Comparison of ENCODE assay signal across 30 cellular contexts in the genomic region with DNA sequence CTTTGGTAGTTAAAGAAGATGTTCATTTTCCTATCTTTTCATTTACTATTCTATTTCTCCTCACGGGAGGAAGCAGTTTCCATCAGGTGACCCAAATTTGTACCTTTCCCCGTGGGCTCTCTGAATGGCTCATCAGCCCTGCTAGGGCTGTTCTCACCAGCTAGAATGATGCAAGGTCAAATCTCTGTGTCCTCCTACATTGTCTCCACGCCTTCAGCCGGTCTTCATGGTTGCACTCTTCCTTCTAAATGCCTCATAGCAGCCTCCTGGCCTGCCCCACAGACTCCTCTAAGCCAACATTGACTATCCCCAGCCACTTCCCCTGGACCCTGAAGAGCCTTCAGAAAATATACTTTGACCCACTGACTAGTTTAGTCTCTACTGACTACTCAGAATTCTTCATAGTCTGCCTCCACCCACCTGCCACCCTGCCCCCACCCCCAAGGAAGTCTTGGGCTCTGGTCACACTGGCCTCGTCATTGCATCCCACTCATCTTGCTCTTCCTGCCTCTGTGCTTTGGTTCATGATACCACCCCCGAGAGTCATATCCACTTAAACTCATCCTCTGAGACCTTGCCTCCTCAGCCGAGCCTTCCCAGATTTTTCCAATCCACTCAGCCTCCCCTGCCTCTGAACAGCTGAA. TPM values are rescaled to one million over a fixed set of nuclear protein-coding genes. Genes with fewer than 3 reads are reported as not detected.
DNase-seq lines count a peak whose midpoint lies in the region; ATAC-seq, FAIRE-seq and TF ChIP-seq lines count a peak whose summit lies in the region.
"Had no signal": no experiment of that assay in that cellular context is flagged by ENCODE, and none has a peak within 500 bp of the region (broad histone marks: within the 10 kb centered on the region; RNA-seq: fewer than 3 reads in every experiment).

No MANE protein-coding gene starts in this region.

- no peak overlapping the region for H3K27ac Mint-ChIP-seq in WTC11
- peak overlapping the region in 1 of 2 donors; percentile 38 for H3K27ac Mint-ChIP-seq in stimulated activated naive CD8-positive, alpha-beta T cell treated with anti-CD3 and anti-CD28 coated beads, Interleukin-15, amount 100 ng/mL, for 72 hours
- H3K27ac Mint-ChIP-seq: stimulated activated naive B cell treated with anti-CD40 and anti-IgM and Interleukin-4, amounts not matched to agents 10 μg/mL and 1 μg/mL and 100 μg/mL, for 72 hours had no signal

- H2BK120ac ChIP-seq in H1 (replicated peaks; ENCODE audit: low read depth, low read length), result no peak overlapping the region

- H2BK5ac ChIP-seq in H1 (ENCODE audit: low read depth, low read length), result no peak overlapping the region

- no peak overlapping the region for H2BK20ac ChIP-seq in H1 (ENCODE audit: low read length)

- H3K4me2 ChIP-seq in H1 (ENCODE audit: insufficient read depth in 1 of 2, low read depth in 2 of 2, low read length in 2 of 2), result no peak overlapping the region
- H3K4me2 ChIP-seq: hepatocyte had no signal

- no peak overlapping the region for H2BK12ac ChIP-seq in H1 (ENCODE audit: low read depth, low read length)

- no peak overlapping the region for H3K14ac ChIP-seq in H1 (ENCODE audit: insufficient read length)

- H3K56ac ChIP-seq in H1 (replicated peaks; ENCODE audit: insufficient read length, low read depth, low read length), result no peak overlapping the region

- H3K36me3 ChIP-seq in H1 (ENCODE audit: control insufficient read depth in 2 of 4, insufficient read depth in 4 of 4, low read length in 3 of 4), result no peaks in the 10 kb centered on the region
- no peaks in the 10 kb centered on the region for H3K36me3 ChIP-seq in uterus
- H3K36me3 ChIP-seq: BLaER1 treated with 17β-estradiol and CSF1 and Interleukin-3, amounts not matched to agents 10 nM and 100 nM; colonic mucosa; esophagus muscularis mucosa; left ventricle myocardium inferior; thoracic aorta had no signal

- no peak for FAIRE-seq in H1 (lab: Jason Lieb, UNC)
- FAIRE-seq: bronchial epithelial cell, D721Med, frontal cortex, GM12878, small intestine had no signal

- no peaks in the 10 kb centered on the region for H3K36me3 Mint-ChIP-seq in WTC11
- H3K36me3 Mint-ChIP-seq: naive B cell; stimulated activated naive B cell treated with anti-CD40 and anti-IgM and Interleukin-4, amounts not matched to agents 10 μg/mL and 1 μg/mL and 100 μg/mL, for 72 hours had no signal

- H3K27ac ChIP-seq in H1 (ENCODE audit: low read depth, low read length) (no peak overlapping the region), uterus (no peak overlapping the region)
- H3K27ac ChIP-seq: BLaER1 treated with 17β-estradiol and CSF1 and Interleukin-3, amounts not matched to agents 10 nM and 100 nM; colonic mucosa; esophagus muscularis mucosa; hepatocyte; left ventricle myocardium inferior; thoracic aorta had no signal

- H3K27me3 ChIP-seq in H1 (replicated peaks in 1 of 4; ENCODE audit: control insufficient read depth in 3 of 4, extremely low read depth in 1 of 4, insufficient read depth in 3 of 4, low read length in 3 of 4) (no peaks in the 10 kb centered on the region), uterus (no peaks in the 10 kb centered on the region)
- H3K27me3 ChIP-seq: BLaER1 treated with 17β-estradiol and CSF1 and Interleukin-3, amounts not matched to agents 10 nM and 100 nM; colonic mucosa; esophagus muscularis mucosa had no signal

- TF ChIP-seq RAD21 in H1 (IDR thresholded peaks at IDR 0.05 in 1 of 2, conservative IDR thresholded peaks at IDR 0.05 in 1 of 2; ENCODE audit: low read depth in 2 of 2, low read length in 2 of 2), result no peak

- CTCF ChIA-PET in WTC11 (lab: Charles Lee) (interaction anchor here (1.1 kb wide), 1 partner anchor 49 kb away, joined by 3 read pairs; the partner anchor contains the start of gene MAPKAPK3), H1 (lab: Charles Lee; ENCODE audit: partially characterized antibody) (interaction anchor here (0.7 to 63.8 kb wide), 2 partner anchors 9 to 44 kb away, joined by 3 to 1262 read pairs; partner anchors contain the start of genes CISH and MAPKAPK3)

- 93% methylated on average over 7 of the region's 7 CpGs; no CpG with 5 or more reads in 1 of the 2 experiments for WGBS in H1 (ENCODE audit: extremely low coverage in 1 of 2, insufficient coverage in 1 of 2, insufficient read length in 1 of 2, insufficient replicate concordance in 2 of 2, low coverage in 1 of 2, low lambda C conversion rate in 2 of 2, missing lambda C conversion rate in 1 of 2), 2 experiments

- H3K4me3 Mint-ChIP-seq in WTC11, result no peak overlapping the region
- peak overlapping the region in 1 of 2 donors; percentile 41 for H3K4me3 Mint-ChIP-seq in stimulated activated naive CD8-positive, alpha-beta T cell treated with anti-CD3 and anti-CD28 coated beads, Interleukin-15, amount 100 ng/mL, for 72 hours
- H3K4me3 Mint-ChIP-seq: stimulated activated naive B cell treated with anti-CD40 and anti-IgM and Interleukin-4, amounts not matched to agents 10 μg/mL and 1 μg/mL and 100 μg/mL, for 72 hours had no signal

- no peak overlapping the region for H2BK15ac ChIP-seq in H1 (ENCODE audit: low read length)

- H3K4me3 ChIP-seq in H1 (ENCODE audit: extremely low read depth in 1 of 4, insufficient read depth in 2 of 4, low read depth in 3 of 4, low read length in 4 of 4) (no peak overlapping the region), uterus (no peak overlapping the region)
- H3K4me3 ChIP-seq: BLaER1 treated with 17β-estradiol and CSF1 and Interleukin-3, amounts not matched to agents 10 nM and 100 nM; colonic mucosa; esophagus muscularis mucosa; GM12878; hepatocyte; left ventricle myocardium inferior; thoracic aorta had no signal

- ATAC-seq in WTC11 (no peak), GM21360 (IDR thresholded peaks at IDR 0.05; ENCODE audit: unreplicated experiment) (no peak)
- ATAC-seq in stimulated activated naive CD8-positive, alpha-beta T cell treated with anti-CD3 and anti-CD28 coated beads, Interleukin-15, amount 100 ng/mL, for 72 hours, result peak; percentile 58
- ATAC-seq: GM12878, SK-N-SH treated with all-trans-retinoic acid at 6 μM for 48 hours had no signal

- no peak overlapping the region; the same call in 1 of the 2 replicates for H4K8ac ChIP-seq in H1 (ENCODE audit: extremely low read depth, insufficient read depth, low read length)

- no peaks in the 10 kb centered on the region for H3K79me1 ChIP-seq in H1 (ENCODE audit: low read depth, low read length)

- H4K20me1 ChIP-seq in H1 (replicated peaks in 1 of 2; ENCODE audit: control insufficient read depth in 1 of 2, insufficient read depth in 2 of 2, low read length in 2 of 2), result no peaks in the 10 kb centered on the region

- H3K9ac ChIP-seq in H1 (replicated peaks in 1 of 4; ENCODE audit: extremely low read depth in 1 of 4, low read depth in 3 of 4, low read length in 3 of 4), result no peak overlapping the region
- H3K9ac ChIP-seq: BLaER1 treated with 17β-estradiol and CSF1 and Interleukin-3, amounts not matched to agents 10 nM and 100 nM had no signal

- H3K23ac ChIP-seq in H1 (ENCODE audit: insufficient read length), result no peak overlapping the region

- no peaks in the 10 kb centered on the region for H3K9me3 Mint-ChIP-seq in WTC11
- H3K9me3 Mint-ChIP-seq in stimulated activated naive CD8-positive, alpha-beta T cell treated with anti-CD3 and anti-CD28 coated beads, Interleukin-15, amount 100 ng/mL, for 72 hours, result no peaks in the 10 kb centered on the region
- H3K9me3 Mint-ChIP-seq: naive B cell; stimulated activated naive B cell treated with anti-CD40 and anti-IgM and Interleukin-4, amounts not matched to agents 10 μg/mL and 1 μg/mL and 100 μg/mL, for 72 hours had no signal

- peak overlapping the region; percentile 35 for H4K91ac ChIP-seq in H1 (replicated peaks; ENCODE audit: insufficient read length, low read length)

- H3K4me1 ChIP-seq in H1 (replicated peaks in 1 of 4; ENCODE audit: control insufficient read depth in 3 of 4, insufficient read depth in 4 of 4, low read length in 3 of 4) (peaks cover 0 to 3% (median 0%) of the 10 kb centered on the region in 4 experiments; a peak in 1 of 7 replicates), uterus (no peaks in the 10 kb centered on the region)
- H3K4me1 ChIP-seq: colonic mucosa, esophagus muscularis mucosa, left ventricle myocardium inferior had no signal

- H3K4me1 Mint-ChIP-seq in WTC11, result peaks cover 10% of the 10 kb centered on the region
- H3K4me1 Mint-ChIP-seq in stimulated activated naive CD8-positive, alpha-beta T cell treated with anti-CD3 and anti-CD28 coated beads, Interleukin-15, amount 100 ng/mL, for 72 hours, result peaks cover 32% of the 10 kb centered on the region

- TF ChIP-seq EP300 in H1 (IDR thresholded peaks at IDR 0.05; ENCODE audit: borderline replicate concordance in 1 of 2, low read depth in 2 of 2, low read length in 2 of 2), result no peak

- no peak overlapping the region for H3K18ac ChIP-seq in H1 (ENCODE audit: extremely low read depth, low read length)

- TF ChIP-seq CTCF in WTC11 (IDR thresholded peaks at IDR 0.05), result no peak
- no peak for TF ChIP-seq CTCF in H1 (IDR thresholded peaks at IDR 0.05; ENCODE audit: control extremely low read depth in 1 of 3, insufficient read depth in 1 of 3, low read depth in 1 of 3, low read length in 3 of 3)
- TF ChIP-seq CTCF in uterus (IDR thresholded peaks at IDR 0.05), result no peak

- 0 out of 2 replicates have a peak, but pooled peaks cover 2% of the 10 kb centered on the region for H3K27me3 Mint-ChIP-seq in WTC11 (ENCODE audit: low read depth)
- H3K27me3 Mint-ChIP-seq in stimulated activated naive CD8-positive, alpha-beta T cell treated with anti-CD3 and anti-CD28 coated beads, Interleukin-15, amount 100 ng/mL, for 72 hours, result peaks cover 13% of the 10 kb centered on the region

- intact Hi-C loops in uterus (cut with DNase I; ENCODE audit: low total_unique reads), result no loop called here

- H3K79me2 ChIP-seq in H1 (ENCODE audit: control insufficient read depth in 1 of 2, insufficient read depth in 2 of 2, low read length in 2 of 2), result no peaks in the 10 kb centered on the region
- H3K79me2 ChIP-seq: hepatocyte had no signal

- H3K23me2 ChIP-seq in H1 (ENCODE audit: low read depth, low read length), result no peaks in the 10 kb centered on the region

- no peak overlapping the region for H3K4ac ChIP-seq in H1 (replicated peaks; ENCODE audit: insufficient read length, low read depth, low read length)

- DNase-seq in activated effector memory CD4-positive, alpha-beta T cell treated with anti-CD3 and anti-CD28 coated beads, Interleukin-2, amount 50 U/mL, for 16 hours, result peak; percentile 38
- DNase-seq in activated effector memory CD4-positive, alpha-beta T cell treated with Interleukin-2 at 50 U/mL for 16 hours, result no peak
- DNase-seq in WTC11 (ENCODE audit: low spot score) (peak; percentile 4), H1 (ENCODE audit: low read depth in 1 of 2, low spot score in 2 of 2) (no peak), NCI-H128 (lab: John Stamatoyannopoulos, UW; ENCODE audit: unreplicated experiment) (no peak), uterus (no peak)
- DNase-seq in stimulated activated naive CD8-positive, alpha-beta T cell treated with anti-CD3 and anti-CD28 coated beads, Interleukin-15, amount 100 ng/mL, for 72 hours, result peak in 1 of 2 donors; percentile 9
- DNase-seq: activated naive CD4-positive, alpha-beta T cell treated with Interleukin-2 at 50 U/mL for 16 hours; colonic mucosa; left ventricle myocardium inferior; naive B cell; NCI-H1092 treated with DMSO at 0.1 percent for 48 hours; NCI-H2029 treated with DMSO at 0.1 percent for 48 hours; NCI-H345; NCI-H82; retina; small intestine; stimulated activated CD4-positive, alpha-beta T cell treated with anti-CD3 and anti-CD28 coated beads, Interleukin-2, amount 100 ng/mL, for 24 hours; stimulated activated naive B cell treated with anti-CD40 and anti-IgM and Interleukin-4, amounts not matched to agents 10 μg/mL and 1 μg/mL and 100 μg/mL, for 72 hours had no signal

- no peaks in the 10 kb centered on the region for H3K9me3 ChIP-seq in H1 (ENCODE audit: insufficient read depth in 2 of 2, low read depth in 1 of 2, low read length in 1 of 2)
- no peaks in the 10 kb centered on the region for H3K9me3 ChIP-seq in uterus
- H3K9me3 ChIP-seq: BLaER1 treated with 17β-estradiol and CSF1 and Interleukin-3, amounts not matched to agents 10 nM and 100 nM; colonic mucosa; esophagus muscularis mucosa; left ventricle myocardium inferior; thoracic aorta had no signal

- H4K5ac ChIP-seq in H1 (ENCODE audit: insufficient read length, low read depth, low read length), result no peak overlapping the region

- no peak overlapping the region for H2AK5ac ChIP-seq in H1 (ENCODE audit: low read depth, low read length)

- no peak for TF ChIP-seq POLR2A in H1 (IDR thresholded peaks at IDR 0.05; ENCODE audit: control extremely low read depth in 1 of 2, low read depth in 2 of 2, low read length in 2 of 2)
- no peak for TF ChIP-seq POLR2A in uterus (IDR thresholded peaks at IDR 0.05)

- POLR2A ChIA-PET in WTC11 (lab: Charles Lee), result interaction anchor here (0.6 kb wide), 1 partner anchor 1274 kb away, joined by 3 read pairs; no protein-coding TSS in a partner anchor
- POLR2A ChIA-PET in H1 (lab: Charles Lee; ENCODE audit: partially characterized antibody), result interaction anchor here (0.8 kb wide), 1 partner anchor 10 kb away, joined by 6 read pairs; no protein-coding TSS in a partner anchor

- H2AFZ ChIP-seq in H1 (ENCODE audit: low read length), result no peak overlapping the region
- H2AFZ ChIP-seq: hepatocyte had no signal

RNA-seq across cellular contexts. Expression of gene DOCK3, which starts 9.6 kb away (rescaled TPM):
- total RNA-seq in WTC11 (2021) (5.2 to 5.6 TPM (median 5.5 TPM) in 3 replicates), uterus (1 to 10 TPM in 1 of 4 donors, under 1 TPM in 3; under 0.01 to 1.6 (median 0.46) TPM)
- total RNA-seq in H1 (2021; fragmentation: NEBNext Ultra II Directional; extraction: Animal tissue kit (Norgen Biotek cat#: 25700)), result 4.6 and 5.0 TPM in 2 replicates
- polyA plus RNA-seq in H1 (2011; rRNA removed), result 2.7 and 3.6 TPM in 2 replicates
- 3.1 TPM for polyA plus RNA-seq in H1 (2011; cell fraction: cytosol; rRNA removed)
- 13.9 TPM for polyA plus RNA-seq in H1 (2011; cell fraction: nucleus; rRNA removed)
- 3.8 to 5.0 TPM (median 4.6 TPM) in 4 replicates for polyA plus RNA-seq in H1 (2012, experiment 1 of 2)
- polyA plus RNA-seq in H1 (2012, experiment 2 of 2), result 0.35 TPM
- 2.4 TPM for polyA plus RNA-seq in H1 (2013, experiment 1 of 2)
- 2.2 TPM for polyA plus RNA-seq in H1 (2013, experiment 2 of 2)
- polyA minus RNA-seq in H1 (2011; rRNA and poly(A)+ RNA removed), result 10.1 and 12.7 TPM in 2 replicates
- polyA minus RNA-seq in H1 (2011; cell fraction: cytosol; rRNA and poly(A)+ RNA removed), result 3.2 TPM
- polyA minus RNA-seq in H1 (2011; cell fraction: nucleus; rRNA and poly(A)+ RNA removed), result 17.4 TPM
- total RNA-seq: OCI-LY7 had no signal

RNA-seq across cellular contexts. Expression of gene MAPKAPK3, which starts 48.1 kb away (rescaled TPM):
- total RNA-seq in WTC11 (2021), result 52.7 to 60.2 TPM (median 54.4 TPM) in 3 replicates
- total RNA-seq in H1 (2021; fragmentation: NEBNext Ultra II Directional; extraction: Animal tissue kit (Norgen Biotek cat#: 25700)), result 52.7 and 65.4 TPM in 2 replicates
- 87.9 and 99.8 TPM in 2 replicates for polyA plus RNA-seq in H1 (2011; rRNA removed)
- polyA plus RNA-seq in H1 (2011; cell fraction: cytosol; rRNA removed), result 82.8 TPM
- polyA plus RNA-seq in H1 (2011; cell fraction: nucleus; rRNA removed), result 79.2 TPM
- 48.0 to 63.0 TPM (median 59.2 TPM) in 4 replicates for polyA plus RNA-seq in H1 (2012, experiment 1 of 2)
- 82.4 TPM for polyA plus RNA-seq in H1 (2012, experiment 2 of 2)
- polyA plus RNA-seq in H1 (2013, experiment 1 of 2), result 39.1 TPM
- polyA plus RNA-seq in H1 (2013, experiment 2 of 2), result 40.2 TPM
- polyA minus RNA-seq in H1 (2011; rRNA and poly(A)+ RNA removed), result 77.9 and 129 TPM in 2 replicates
- 31.9 TPM for polyA minus RNA-seq in H1 (2011; cell fraction: cytosol; rRNA and poly(A)+ RNA removed)
- polyA minus RNA-seq in H1 (2011; cell fraction: nucleus; rRNA and poly(A)+ RNA removed), result 34.5 TPM
- 10 to 100 TPM; 22.0 to 39.1 (median 29.0) TPM for total RNA-seq in uterus

RNA-seq across cellular contexts. Expression of gene CISH, which starts 53.5 kb away (rescaled TPM):
- 1.8 to 2.4 TPM (median 1.9 TPM) in 3 replicates for total RNA-seq in WTC11 (2021)
- 1.9 and 3.1 TPM in 2 replicates for total RNA-seq in H1 (2021; fragmentation: NEBNext Ultra II Directional; extraction: Animal tissue kit (Norgen Biotek cat#: 25700))
- polyA plus RNA-seq in H1 (2011; rRNA removed), result 2.2 and 3.0 TPM in 2 replicates
- 1.0 TPM for polyA plus RNA-seq in H1 (2011; cell fraction: cytosol; rRNA removed)
- polyA plus RNA-seq in H1 (2011; cell fraction: nucleus; rRNA removed), result 1.6 TPM
- 1.4 to 2.6 TPM (median 1.8 TPM) in 4 replicates for polyA plus RNA-seq in H1 (2012, experiment 1 of 2)
- 1.7 TPM for polyA plus RNA-seq in H1 (2012, experiment 2 of 2)
- polyA plus RNA-seq in H1 (2013, experiment 1 of 2), result 1.7 TPM
- 1.7 TPM for polyA plus RNA-seq in H1 (2013, experiment 2 of 2)
- 1.8 TPM in 2 replicates for polyA minus RNA-seq in H1 (2011; rRNA and poly(A)+ RNA removed)
- 1.6 TPM for polyA minus RNA-seq in H1 (2011; cell fraction: cytosol; rRNA and poly(A)+ RNA removed)
- polyA minus RNA-seq in H1 (2011; cell fraction: nucleus; rRNA and poly(A)+ RNA removed), result 2.2 TPM
- total RNA-seq in uterus, result 10 to 100 TPM in 1 of 4 donors, 1 to 10 TPM in 2, not detected in 1; 2.1 to 12.3 (median 5.6) TPM
- total RNA-seq: OCI-LY7 had no signal

Comparison
In these comparisons a context has a peak if more than half of its experiments do, and no peak if none do; other contexts are left out.
1. DNase-seq: peak in activated effector memory CD4-positive, alpha-beta T cell treated with anti-CD3 and anti-CD28 coated beads, Interleukin-2, amount 50 U/mL, for 16 hours (single experiment) and WTC11 (single experiment); none in activated effector memory CD4-positive, alpha-beta T cell treated with Interleukin-2 at 50 U/mL for 16 hours (single experiment), H1 (0 of 2), NCI-H128 (single experiment) and uterus (0 of 2).